Comparison of ENCODE assay signal across 8 cellular contexts in the genomic region with DNA sequence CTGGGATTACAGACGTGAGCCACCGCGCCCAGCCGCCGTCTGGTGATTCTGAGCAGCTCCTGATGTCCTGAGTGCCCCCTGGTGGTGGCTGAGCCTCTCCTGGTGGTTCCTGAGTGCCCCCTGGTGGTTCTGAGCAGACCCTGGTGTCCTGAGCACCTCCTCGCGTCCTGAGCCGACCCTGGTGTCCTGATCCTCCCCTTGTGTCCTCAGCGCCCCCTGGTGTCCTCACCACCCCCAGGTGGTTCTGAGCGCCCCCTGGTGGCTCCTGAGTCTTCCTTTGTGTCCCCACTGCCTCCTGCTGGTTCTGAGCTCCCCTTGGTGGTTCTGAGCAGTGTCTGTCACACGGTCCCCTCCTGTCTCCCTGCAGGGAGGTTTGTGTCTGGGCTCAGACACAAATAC.
DNase-seq lines count a peak whose midpoint lies in the region; ATAC-seq and TF ChIP-seq lines count a peak whose summit lies in the region.

No MANE protein-coding gene starts in this region.

- DNase-seq in NCI-H82 (lab: John Stamatoyannopoulos, UW) (peak; percentile 18), NCI-H82 treated with DMSO at 0.1 percent for 48 hours (lab: John Stamatoyannopoulos, UW; ENCODE audit: unreplicated experiment) (no peak), right cardiac atrium (peak in 2 of 3 donors; percentile 54 to 61), vagina (ENCODE audit: extremely low spot score in 2 of 2) (peak; percentile 69 to 70), D341Med (ENCODE audit: low spot score) (no peak), GM19240 (ENCODE audit: insufficient read length, low spot score) (no peak)
- peak; percentile 28 to 45 for DNase-seq in activated CD4-positive, alpha-beta T cell treated with anti-CD3 and anti-CD28 coated beads for 4 hours

- no peak for TF ChIP-seq POLR2A in vagina (IDR thresholded peaks at IDR 0.05)

- H3K4me3 ChIP-seq in right cardiac atrium (ENCODE audit: low read length) (no peak overlapping the region), vagina (no peak overlapping the region)

- no peak overlapping the region for H3K27ac ChIP-seq in right cardiac atrium (ENCODE audit: low read length)
- H3K27ac ChIP-seq in vagina, result no peak overlapping the region

- H3K4me1 ChIP-seq in right cardiac atrium (ENCODE audit: control insufficient read depth, insufficient read depth, low read length) (no peaks in the 10 kb centered on the region), vagina (no peaks in the 10 kb centered on the region)

- intact Hi-C loops in right cardiac atrium (cut with DNase I) (no loop called here), vagina (cut with DNase I) (no loop called here)

- peak; percentile 64 for ATAC-seq in HG03354 (IDR thresholded peaks at IDR 0.05; ENCODE audit: poor library complexity, severe bottlenecking, unreplicated experiment)
- no peak for ATAC-seq in right cardiac atrium

- TF ChIP-seq CTCF in vagina (IDR thresholded peaks at IDR 0.05), result no peak

- WGBS in right cardiac atrium, result 83% methylated on average over 11 of the region's 11 CpGs

- H3K36me3 ChIP-seq in vagina, result no peaks in the 10 kb centered on the region

- H3K27me3 ChIP-seq in right cardiac atrium (ENCODE audit: control insufficient read depth, insufficient read depth) (no peaks in the 10 kb centered on the region), vagina (no peaks in the 10 kb centered on the region)

- no peaks in the 10 kb centered on the region for H3K9me3 ChIP-seq in right cardiac atrium (ENCODE audit: control insufficient read depth, low read length)
- H3K9me3 ChIP-seq in vagina, result no peaks in the 10 kb centered on the region

Comparison
In these comparisons a context has a peak if more than half of its experiments do, and no peak if none do; other contexts are left out.
1. DNase-seq: peak in NCI-H82 (single experiment), activated CD4-positive, alpha-beta T cell treated with anti-CD3 and anti-CD28 coated beads for 4 hours (2 of 2), right cardiac atrium (2 of 3) and vagina (2 of 2); none in NCI-H82 treated with DMSO at 0.1 percent for 48 hours (single experiment), D341Med (single experiment) and GM19240 (single experiment).